In the genomic region with DNA sequence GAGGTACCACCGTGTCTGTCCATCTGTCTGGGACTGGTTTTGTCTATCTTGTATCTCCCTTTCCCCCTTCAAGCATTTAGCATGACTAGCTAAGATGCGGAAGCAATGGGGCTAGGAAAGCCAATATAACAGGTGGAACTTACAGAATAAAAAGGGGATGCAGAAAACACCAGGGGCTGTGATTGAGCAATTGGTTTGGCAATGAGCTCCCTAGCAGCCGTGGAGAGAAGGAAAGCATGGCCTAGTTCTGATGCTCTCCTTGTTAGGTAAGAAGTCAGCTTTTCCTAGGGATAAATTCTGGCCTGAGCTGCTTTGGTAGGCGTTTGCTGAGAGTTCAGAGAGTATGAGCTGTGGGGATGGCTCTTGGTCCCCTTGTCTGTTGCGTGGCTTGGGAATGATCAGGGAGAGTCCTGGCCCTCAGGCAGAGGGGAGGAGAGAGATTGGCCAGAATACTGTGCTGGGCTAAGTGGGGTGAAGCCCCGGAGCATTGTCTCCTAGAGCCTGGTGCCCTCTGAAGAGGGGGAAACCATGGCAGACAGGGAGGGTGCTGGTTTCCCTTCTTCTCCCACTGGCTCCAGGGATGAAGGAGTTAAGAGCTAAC, we compare ENCODE assay signal across 9 cellular contexts. TPM values are rescaled to one million over a fixed set of nuclear protein-coding genes. Genes with fewer than 3 reads are reported as not detected.
DNase-seq lines count a peak whose midpoint lies in the region; ATAC-seq and TF ChIP-seq lines count a peak whose summit lies in the region.
"Had no signal": no experiment of that assay in that cellular context is flagged by ENCODE, and none has a peak within 500 bp of the region (broad histone marks: within the 10 kb centered on the region; RNA-seq: fewer than 3 reads in every experiment).

No MANE protein-coding gene starts in this region.

- peak overlapping the region; percentile 45 to 83 (median 76) for H3K4me3 Mint-ChIP-seq in naive B cell

- H3K79me1 ChIP-seq in IMR-90 (ENCODE audit: low read depth in 1 of 2, low read length in 2 of 2) = peaks cover 31 to 76% of the 10 kb centered on the region in 2 experiments

- H4K20me1 ChIP-seq in IMR-90 (ENCODE audit: insufficient read depth, low read length) = peaks cover 63% of the 10 kb centered on the region

- H3K14ac ChIP-seq in IMR-90 (replicated peaks; ENCODE audit: low read depth, low read length) = peak overlapping the region; percentile 13; the same call in 1 of the 2 replicates

- H4K8ac ChIP-seq in IMR-90 (ENCODE audit: low read depth in 2 of 2, low read length in 2 of 2) = no peak overlapping the region; a peak in 1 of 4 replicates

- H3K27ac Mint-ChIP-seq in naive B cell = peak overlapping the region in 4 of 6 donors; percentile 16 to 95 (median 83)

- no peaks in the 10 kb centered on the region for H3K27me3 Mint-ChIP-seq in naive B cell

- H2BK120ac ChIP-seq in IMR-90 (ENCODE audit: low read depth, low read length) = no peak overlapping the region

- H3K27ac ChIP-seq in IMR-90 (ENCODE audit: insufficient read depth, low read length) (peak overlapping the region; percentile 58), breast epithelium (peak overlapping the region; percentile 59 to 90)

- no peaks in the 10 kb centered on the region for H3K9me3 ChIP-seq in IMR-90 (ENCODE audit: control insufficient read depth, insufficient read depth, low read length)
- H3K9me3 ChIP-seq in breast epithelium = no peaks in the 10 kb centered on the region

- no peak overlapping the region for H3K18ac ChIP-seq in IMR-90 (ENCODE audit: low read depth, low read length)

- intact Hi-C loops in IMR-90 (cut with micrococcal nuclease) = no loop called here
- intact Hi-C loops in breast epithelium (cut with DNase I; ENCODE audit: low total_unique reads) = no loop called here

- H2BK15ac ChIP-seq in IMR-90 (ENCODE audit: low read depth, low read length) = no peak overlapping the region

- no peak for ATAC-seq in IMR-90 (ENCODE audit: low read depth)
- no peak for ATAC-seq in naive B cell (ENCODE audit: low read depth in 2 of 2)
- ATAC-seq in HG03139 (IDR thresholded peaks at IDR 0.05; ENCODE audit: unreplicated experiment) = no peak

- H3K9me1 ChIP-seq in IMR-90 (ENCODE audit: insufficient read depth, low read length) = no peaks in the 10 kb centered on the region

- H3K36me3 ChIP-seq in IMR-90 (ENCODE audit: control insufficient read depth, insufficient read depth, low read length) = peaks cover 56% of the 10 kb centered on the region
- H3K36me3 ChIP-seq in breast epithelium = no peaks in the 10 kb centered on the region

- H2BK5ac ChIP-seq in IMR-90 (ENCODE audit: low read depth, low read length, poor library complexity, severe bottlenecking) = peak overlapping the region; percentile 53

- dilution Hi-C loops in IMR-90 (cut with HindIII; ENCODE audit: low sequenced_read_pairs, unreplicated experiment) = no loop called here

- peak overlapping the region; percentile 39 for H3K9ac ChIP-seq in IMR-90 (ENCODE audit: low read depth, low read length)

- peak overlapping the region; percentile 94 for H2AK9ac ChIP-seq in IMR-90 (replicated peaks; ENCODE audit: low read depth, low read length, poor library complexity)

- DNase-seq in AG10803 (ENCODE audit: low read depth) = no peak
- DNase-seq in IMR-90 = no peak
- DNase-seq in breast epithelium (ENCODE audit: low spot score in 2 of 2) = no peak
- no peak for DNase-seq in naive B cell
- DNase-seq in NCI-H748 (lab: John Stamatoyannopoulos, UW; ENCODE audit: unreplicated experiment) = no peak
- DNase-seq in OCI-M2 (lab: John Stamatoyannopoulos, UW; ENCODE audit: unreplicated experiment) = no peak
- DNase-seq in NCI-H524 treated with DMSO at 0.1 percent for 48 hours (lab: John Stamatoyannopoulos, UW) = no peak
- DNase-seq: NCI-H2171 had no signal

- H3K4me2 ChIP-seq in IMR-90 (ENCODE audit: low read depth, low read length) = peak overlapping the region; percentile 88

- peak overlapping the region; percentile 15; the same call in 1 of the 2 replicates for H4K91ac ChIP-seq in IMR-90 (ENCODE audit: insufficient read depth, low read depth, low read length)

- no peak for TF ChIP-seq CTCF in AG10803 (conservative IDR thresholded peaks at IDR 0.05; ENCODE audit: low read length)
- no peak for TF ChIP-seq CTCF in IMR-90 (conservative IDR thresholded peaks at IDR 0.05; ENCODE audit: low read depth, low read length)
- no peak for TF ChIP-seq CTCF in breast epithelium (IDR thresholded peaks at IDR 0.05)

- no peak overlapping the region for H2BK20ac ChIP-seq in IMR-90 (ENCODE audit: low read depth, low read length)

- peak overlapping the region; percentile 71; the same call in 1 of the 2 replicates for H3K4ac ChIP-seq in IMR-90 (ENCODE audit: low read depth, low read length)

- H3K56ac ChIP-seq in IMR-90 (ENCODE audit: extremely low read depth, insufficient read depth, low read length) = 0 out of 2 replicates have a peak overlapping the region, but pooled peaks have one; percentile 21

- WGBS in IMR-90 (ENCODE audit: extremely low coverage in 2 of 2, insufficient read length in 1 of 2), 2 experiments = no CpG with 5 or more reads among the region's 6 CpGs

- peak overlapping the region; percentile 41 for H3K23ac ChIP-seq in IMR-90 (ENCODE audit: low read depth, low read length)

- no peak overlapping the region for H4K5ac ChIP-seq in IMR-90 (ENCODE audit: low read depth, low read length)

- TF ChIP-seq POLR2A in IMR-90 (IDR thresholded peaks at IDR 0.05; ENCODE audit: low read depth, low read length) (no peak), breast epithelium (IDR thresholded peaks at IDR 0.05) (no peak)

- no peaks in the 10 kb centered on the region for H3K9me3 Mint-ChIP-seq in naive B cell

- POLR2A ChIA-PET in IMR-90 (lab: Charles Lee; ENCODE audit: unreplicated experiment) = interaction anchor here (0.8 to 2.4 kb wide), 3 partner anchors 9 to 17 kb away, joined by 3 to 20 read pairs (median 10); a partner anchor contains a TSS

- CTCF ChIA-PET in IMR-90 (lab: Yijun Ruan, JAX) = interaction anchor here (1.3 to 4.1 kb wide), 3 partner anchors 9 to 16 kb away, joined by 6 to 49 read pairs (median 8); a partner anchor contains a TSS

- peak overlapping the region; percentile 81 for H2AFZ ChIP-seq in IMR-90 (replicated peaks; ENCODE audit: low read length, poor library complexity)

- H3K4me1 Mint-ChIP-seq in naive B cell = peaks cover 45 to 70% (median 53%) of the 10 kb centered on the region in 3 donors

- peaks cover 4 to 13% of the 10 kb centered on the region in 2 donors for H3K36me3 Mint-ChIP-seq in naive B cell

- no peak for TF ChIP-seq RAD21 in IMR-90 (IDR thresholded peaks at IDR 0.05; ENCODE audit: low read length)

- H3K4me3 ChIP-seq in AG10803 (ENCODE audit: low read length) (peak overlapping the region; percentile 85), IMR-90 (ENCODE audit: insufficient read depth, low read depth, low read length) (peak overlapping the region; percentile 45; the same call in 1 of the 2 replicates), breast epithelium (peak overlapping the region; percentile 48 to 73 (median 57))

- BruUV-seq in IMR-90 (replicated peaks; lab: Mats Ljungman, UMichigan) = no TSS peak

- in situ Hi-C loops in IMR-90 (cut with MboI; ENCODE audit: low sequenced_read_pairs) = no loop called here

- H3K27me3 ChIP-seq in IMR-90 (ENCODE audit: control insufficient read depth, insufficient read depth, low read length) (no peaks in the 10 kb centered on the region), breast epithelium (no peaks in the 10 kb centered on the region)

- H3K4me1 ChIP-seq in IMR-90 (ENCODE audit: control insufficient read depth, insufficient read depth, low read length) = peaks cover 20% of the 10 kb centered on the region
- peaks cover 9 to 26% of the 10 kb centered on the region in 2 donors for H3K4me1 ChIP-seq in breast epithelium

- peak overlapping the region; percentile 20; the same call in 1 of the 2 replicates for H2AK5ac ChIP-seq in IMR-90 (ENCODE audit: low read depth, low read length)

TF ChIP-seq in IMR-90, 13 proteins besides CTCF, POLR2A, EP300 and RAD21:
- no peak for TF ChIP-seq MAZ (IDR thresholded peaks at IDR 0.05; ENCODE audit: borderline replicate concordance, low read depth, low read length)
- TF ChIP-seq RFX5 (IDR thresholded peaks at IDR 0.05; ENCODE audit: low read depth, low read length) = no peak
- no peak for TF ChIP-seq SMC3 (IDR thresholded peaks at IDR 0.05; ENCODE audit: low read depth, low read length)
- TF ChIP-seq CHD1 (IDR thresholded peaks at IDR 0.05; ENCODE audit: low read depth, low read length) = no peak
- peak; percentile 77 for TF ChIP-seq CEBPB (IDR thresholded peaks at IDR 0.05; ENCODE audit: low read depth, low read length)
- TF ChIP-seq, protein P1, sequence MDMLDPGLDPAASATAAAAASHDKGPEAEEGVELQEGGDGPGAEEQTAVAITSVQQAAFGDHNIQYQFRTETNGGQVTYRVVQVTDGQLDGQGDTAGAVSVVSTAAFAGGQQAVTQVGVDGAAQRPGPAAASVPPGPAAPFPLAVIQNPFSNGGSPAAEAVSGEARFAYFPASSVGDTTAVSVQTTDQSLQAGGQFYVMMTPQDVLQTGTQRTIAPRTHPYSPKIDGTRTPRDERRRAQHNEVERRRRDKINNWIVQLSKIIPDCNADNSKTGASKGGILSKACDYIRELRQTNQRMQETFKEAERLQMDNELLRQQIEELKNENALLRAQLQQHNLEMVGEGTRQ (IDR thresholded peaks at IDR 0.05; ENCODE audit: low read depth, low read length) = no peak

RNA-seq across cellular contexts. Expression of a gene that starts 7.1 kb away (rescaled TPM):
- total RNA-seq in IMR-90 (2012; rRNA removed) = 0.83 and 0.90 TPM in 2 replicates
- polyA plus RNA-seq in IMR-90 (2012; rRNA removed) = 5.1 and 5.5 TPM in 2 replicates
- 3.1 and 3.5 TPM in 2 replicates for polyA plus RNA-seq in IMR-90 (2012; cell fraction: cytosol; rRNA removed)
- 14.8 and 15.1 TPM in 2 replicates for polyA plus RNA-seq in IMR-90 (2012; cell fraction: nucleus; rRNA removed; ENCODE audit: low replicate concordance)
- 1 to 10 TPM; 4.2 to 7.9 (median 6.1) TPM for total RNA-seq in breast epithelium
- 1 to 10 TPM in 2 of 6 donors, under 1 TPM in 4; 0.64 to 3.0 (median 0.91) TPM for polyA plus RNA-seq in naive B cell (ENCODE audit: low read depth in 6 of 6)

RNA-seq across cellular contexts. Expression of a gene that starts 17.4 kb away (rescaled TPM):
- total RNA-seq in IMR-90 (2012; rRNA removed) (3.0 and 3.9 TPM in 2 replicates), breast epithelium (10 to 100 TPM in 2 of 3 donors, 1 to 10 TPM in 1; 5.8 to 13.1 (median 12.0) TPM)
- polyA plus RNA-seq in IMR-90 (2012; rRNA removed) (5.1 and 5.3 TPM in 2 replicates), naive B cell (ENCODE audit: low read depth in 6 of 6) (10 to 100 TPM; 40.2 to 63.9 (median 50.2) TPM)
- polyA plus RNA-seq in IMR-90 (2012; cell fraction: cytosol; rRNA removed) = 4.7 and 7.8 TPM in 2 replicates
- 14.0 and 15.7 TPM in 2 replicates for polyA plus RNA-seq in IMR-90 (2012; cell fraction: nucleus; rRNA removed; ENCODE audit: low replicate concordance)

RNA-seq across cellular contexts. Expression of a gene that starts 47.7 kb away (rescaled TPM):
- total RNA-seq in IMR-90 (2012; rRNA removed) (0.18 TPM in 1 of 2 replicates, not detected in the other), breast epithelium (1 to 10 TPM in 1 of 3 donors, under 1 TPM in 1, not detected in 1; 0.64 to 1.6 TPM)
- polyA plus RNA-seq in IMR-90 (2012; rRNA removed) (0.14 and 0.15 TPM in 2 replicates), naive B cell (ENCODE audit: low read depth in 6 of 6) (not detected)
- polyA plus RNA-seq in IMR-90 (2012; cell fraction: cytosol; rRNA removed) = 0.08 and 0.13 TPM in 2 replicates
- polyA plus RNA-seq in IMR-90 (2012; cell fraction: nucleus; rRNA removed; ENCODE audit: low replicate concordance) = 0.38 and 0.45 TPM in 2 replicates
